Comparison of ENCODE assay signal across 8 cellular contexts in genomic region chr2:108447947-108448677, GRCh38. TPM values are rescaled to one million over a fixed set of nuclear protein-coding genes. Genes with fewer than 3 reads are reported as not detected.
DNase-seq lines count a peak whose midpoint lies in the region; ATAC-seq lines count a peak whose summit lies in the region.

No MANE protein-coding gene starts in this region.

- ATAC-seq in T-helper 17 cell: no peak
- no peak for ATAC-seq in right cardiac atrium
- no peak for ATAC-seq in GM18870 (IDR thresholded peaks at IDR 0.05; ENCODE audit: unreplicated experiment)
- no peak for ATAC-seq in sciatic nerve
- ATAC-seq in HG03442 (IDR thresholded peaks at IDR 0.05; ENCODE audit: unreplicated experiment): no peak

- H3K27me3 Mint-ChIP-seq in T-helper 17 cell: no peaks in the 10 kb centered on the region

- peak overlapping the region; percentile 94 for H3K4me3 Mint-ChIP-seq in T-helper 17 cell

- no peaks in the 10 kb centered on the region for H3K4me1 ChIP-seq in right cardiac atrium (ENCODE audit: control insufficient read depth, insufficient read depth, low read length)

- intact Hi-C loops in right cardiac atrium (cut with DNase I) (no loop called here), sciatic nerve (cut with DNase I) (no loop called here)

- peak overlapping the region; percentile 98 for H3K27ac Mint-ChIP-seq in T-helper 17 cell

- H3K9me3 ChIP-seq in T-helper 17 cell (ENCODE audit: control insufficient read depth, low read length, poor library complexity, severe bottlenecking) (no peaks in the 10 kb centered on the region), right cardiac atrium (ENCODE audit: control insufficient read depth, low read length) (no peaks in the 10 kb centered on the region)

- H3K27me3 ChIP-seq in right cardiac atrium (ENCODE audit: control insufficient read depth, insufficient read depth): no peaks in the 10 kb centered on the region

- WGBS in right cardiac atrium: 45% methylated on average over 23 of the region's 23 CpGs

- peaks cover 8% of the 10 kb centered on the region for H3K36me3 Mint-ChIP-seq in T-helper 17 cell (ENCODE audit: low read depth)

- peaks cover 29% of the 10 kb centered on the region for H3K4me1 Mint-ChIP-seq in T-helper 17 cell

- peak; percentile 4 for DNase-seq in stimulated activated CD8-positive, alpha-beta memory T cell treated with anti-CD3 and anti-CD28 coated beads, Interleukin-12 subunit alpha, Interleukin-12 subunit beta, amount 100 ng/mL, for 4 hours (ENCODE audit: low read depth)
- no peak for DNase-seq in stimulated activated CD8-positive, alpha-beta memory T cell treated with anti-CD3 and anti-CD28 coated beads, Interleukin-4, amount 100 ng/mL, for 48 hours
- DNase-seq in T-helper 17 cell: no peak
- DNase-seq in right cardiac atrium: no peak
- no peak for DNase-seq in sciatic nerve (ENCODE audit: low spot score)

- peak overlapping the region; percentile 5 for H3K27ac ChIP-seq in right cardiac atrium (ENCODE audit: low read length)
- peak overlapping the region; percentile 59 to 95 (median 90) for H3K27ac ChIP-seq in skin epidermis

- H3K4me3 ChIP-seq in right cardiac atrium (ENCODE audit: low read length) (peak overlapping the region; percentile 73), skin epidermis (peak overlapping the region; percentile 53 to 92 (median 79))

RNA-seq across cellular contexts. Expression of gene GCC2, which starts 0.9 kb away (rescaled TPM):
- total RNA-seq in T-helper 17 cell (100 to 1,000 TPM in 1 of 2 donors, 10 to 100 TPM in 1; 81.3 to 105 TPM), right cardiac atrium (10 to 100 TPM; 22.8 to 32.5 (median 26.1) TPM), sciatic nerve (63.6 TPM)
- 6.5 TPM for polyA plus RNA-seq in right cardiac atrium
